In the genomic region with DNA sequence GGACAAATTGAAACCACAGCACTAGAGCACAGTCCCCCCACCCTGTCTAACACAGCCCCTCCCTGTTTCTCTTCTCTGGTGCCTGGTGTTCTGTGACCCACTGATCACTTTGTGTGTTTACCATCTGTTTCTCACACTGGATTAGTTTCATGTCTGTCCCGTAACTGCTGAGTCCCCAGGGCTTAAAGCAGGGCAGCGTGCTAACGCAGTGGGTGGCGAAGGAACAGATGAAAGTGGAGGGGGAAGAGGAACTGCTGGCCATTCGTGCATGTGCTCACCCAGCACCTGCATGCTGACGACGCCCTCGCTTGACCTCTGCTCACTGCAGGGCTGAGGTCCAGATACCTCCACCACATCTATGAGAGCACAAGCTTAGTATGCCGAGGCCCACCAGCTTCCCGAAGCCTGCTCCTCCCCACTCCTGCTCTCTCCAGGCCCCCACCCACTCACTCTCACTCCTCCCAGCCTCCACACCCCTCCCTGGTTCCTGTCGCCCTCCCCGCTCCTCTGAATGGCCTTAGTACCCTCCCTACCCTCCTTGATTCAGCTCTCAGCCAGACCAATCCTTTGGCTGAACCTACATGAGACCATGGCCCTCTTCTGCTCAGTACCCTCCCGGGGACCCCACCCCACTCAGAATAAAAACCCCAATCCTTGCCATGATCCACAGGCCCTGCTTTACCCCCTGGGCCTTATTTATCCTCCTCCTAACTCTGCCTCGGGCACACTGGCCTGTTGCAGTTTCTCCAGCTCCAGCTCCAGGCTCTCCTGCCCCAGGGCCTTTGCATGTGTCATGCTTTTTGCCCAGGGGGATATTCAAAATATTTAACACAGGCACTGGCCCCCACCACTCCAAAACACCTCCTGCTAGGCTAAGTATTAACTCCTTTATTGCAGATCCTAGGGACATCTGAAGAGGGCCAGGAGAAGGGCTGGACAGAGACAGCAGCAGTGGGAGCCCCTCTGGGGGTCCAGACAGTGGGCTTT, we compare ENCODE assay signal across 10 cellular contexts. TPM values are rescaled to one million over a fixed set of nuclear protein-coding genes. Genes with fewer than 3 reads are reported as not detected.
DNase-seq lines count a peak whose midpoint lies in the region; ATAC-seq and TF ChIP-seq lines count a peak whose summit lies in the region.
"Had no signal": no experiment of that assay in that cellular context is flagged by ENCODE, and none has a peak within 500 bp of the region (broad histone marks: within the 10 kb centered on the region; RNA-seq: fewer than 3 reads in every experiment).

No MANE protein-coding gene starts in this region.

- no peaks in the 10 kb centered on the region for H3K36me3 Mint-ChIP-seq in T-helper 17 cell (ENCODE audit: low read depth)
- no peaks in the 10 kb centered on the region for H3K36me3 Mint-ChIP-seq in activated T-helper 2 cell treated with anti-CD3 and anti-CD28 coated beads, Interferon-gamma antibody, Interleukin-2, Interleukin-4, amounts not matched to agents 10 μg/mL and 5 μg/mL and 100 μg/mL, durations not matched to agents 14 hours and 24 hours and 36 hours (ENCODE audit: low read depth)
- H3K36me3 Mint-ChIP-seq: CD8-positive, alpha-beta T cell; natural killer cell had no signal

- H4K20me1 ChIP-seq in BLaER1: no peaks in the 10 kb centered on the region

- H3K9me3 ChIP-seq in BLaER1 (no peaks in the 10 kb centered on the region), T-helper 17 cell (ENCODE audit: control insufficient read depth, low read length, poor library complexity, severe bottlenecking) (no peaks in the 10 kb centered on the region), testis (no peaks in the 10 kb centered on the region)

- H3K4me3 Mint-ChIP-seq in T-helper 17 cell: no peak overlapping the region
- no peak overlapping the region for H3K4me3 Mint-ChIP-seq in activated T-helper 2 cell treated with anti-CD3 and anti-CD28 coated beads, Interferon-gamma antibody, Interleukin-2, Interleukin-4, amounts not matched to agents 10 μg/mL and 5 μg/mL and 100 μg/mL, durations not matched to agents 14 hours and 24 hours and 36 hours (ENCODE audit: low read depth)
- H3K4me3 Mint-ChIP-seq: CD8-positive, alpha-beta T cell; natural killer cell had no signal

- ATAC-seq in GM19025 (IDR thresholded peaks at IDR 0.05; ENCODE audit: low read depth, unreplicated experiment): peak; percentile 52
- ATAC-seq in HG03064 (IDR thresholded peaks at IDR 0.05; ENCODE audit: low read depth, unreplicated experiment): peak; percentile 43
- peak; percentile 50 for ATAC-seq in T-helper 17 cell
- ATAC-seq: CD8-positive, alpha-beta T cell; natural killer cell had no signal

- H3K9ac ChIP-seq in BLaER1: peak overlapping the region; percentile 53; the same call in 1 of the 2 replicates

- DNase-seq in T-helper 17 cell: no peak
- DNase-seq in 8988T: no peak
- no peak for DNase-seq in testis
- DNase-seq in activated T-helper 2 cell treated with anti-CD3 and anti-CD28 coated beads, Interferon-gamma antibody, Interleukin-2, Interleukin-4, amounts not matched to agents 10 μg/mL and 5 μg/mL and 100 μg/mL, durations not matched to agents 14 hours and 24 hours and 36 hours (ENCODE audit: low spot score): no peak
- no peak for DNase-seq in stimulated activated naive CD4-positive, alpha-beta T cell treated with Interleukin-2 at 50 U/mL for 16 hours (lab: John Stamatoyannopoulos, UW)
- DNase-seq: natural killer cell had no signal

- TF ChIP-seq CTCF in testis (IDR thresholded peaks at IDR 0.05): no peak

- intact Hi-C loops in testis (cut with DNase I; ENCODE audit: low total_unique reads): loop anchor here (10.0 kb wide), 1 partner anchor 1336 kb away; no protein-coding TSS in a partner anchor
- intact Hi-C loops in activated T-helper 2 cell treated with anti-CD3 and anti-CD28 coated beads, Interferon-gamma antibody, Interleukin-2, Interleukin-4, amounts not matched to agents 10 μg/mL and 5 μg/mL and 100 μg/mL, durations not matched to agents 14 hours and 24 hours and 36 hours (cut with micrococcal nuclease): no loop called here

- no peaks in the 10 kb centered on the region for H3K27me3 Mint-ChIP-seq in T-helper 17 cell
- H3K27me3 Mint-ChIP-seq in activated T-helper 2 cell treated with anti-CD3 and anti-CD28 coated beads, Interferon-gamma antibody, Interleukin-2, Interleukin-4, amounts not matched to agents 10 μg/mL and 5 μg/mL and 100 μg/mL, durations not matched to agents 14 hours and 24 hours and 36 hours (ENCODE audit: low read depth): peaks cover 2% of the 10 kb centered on the region

- H3K9me3 Mint-ChIP-seq in activated T-helper 2 cell treated with anti-CD3 and anti-CD28 coated beads, Interferon-gamma antibody, Interleukin-2, Interleukin-4, amounts not matched to agents 10 μg/mL and 5 μg/mL and 100 μg/mL, durations not matched to agents 14 hours and 24 hours and 36 hours: no peaks in the 10 kb centered on the region
- H3K9me3 Mint-ChIP-seq: CD8-positive, alpha-beta T cell; natural killer cell had no signal

- peak overlapping the region; percentile 43 for H3K27ac Mint-ChIP-seq in T-helper 17 cell
- no peak overlapping the region for H3K27ac Mint-ChIP-seq in activated T-helper 2 cell treated with anti-CD3 and anti-CD28 coated beads, Interferon-gamma antibody, Interleukin-2, Interleukin-4, amounts not matched to agents 10 μg/mL and 5 μg/mL and 100 μg/mL, durations not matched to agents 14 hours and 24 hours and 36 hours
- H3K27ac Mint-ChIP-seq: CD8-positive, alpha-beta T cell had no signal

- H3K27me3 ChIP-seq in BLaER1 (no peaks in the 10 kb centered on the region), testis (no peaks in the 10 kb centered on the region)

- H3K36me3 ChIP-seq in BLaER1 (no peaks in the 10 kb centered on the region), testis (ENCODE audit: low read depth, missing control alignments) (no peaks in the 10 kb centered on the region)

- no peak for TF ChIP-seq POLR2A in testis (IDR thresholded peaks at IDR 0.05)

- H3K4me2 ChIP-seq in BLaER1: peak overlapping the region; percentile 83

- H3K4me3 ChIP-seq in BLaER1 (0 out of 2 replicates have a peak overlapping the region, but pooled peaks have one; percentile 8), testis (no peak overlapping the region)

- H3K27ac ChIP-seq in BLaER1 (peak overlapping the region; percentile 82), testis (no peak overlapping the region)

- peaks cover 95% of the 10 kb centered on the region for H3K4me1 ChIP-seq in BLaER1
- H3K4me1 ChIP-seq in testis: peaks cover 32% of the 10 kb centered on the region

- WGBS in testis, 2 donors: 53 to 78% methylated on average over 14 of the region's 14 CpGs

- H3K4me1 Mint-ChIP-seq in T-helper 17 cell: peaks cover 10% of the 10 kb centered on the region
- H3K4me1 Mint-ChIP-seq in activated T-helper 2 cell treated with anti-CD3 and anti-CD28 coated beads, Interferon-gamma antibody, Interleukin-2, Interleukin-4, amounts not matched to agents 10 μg/mL and 5 μg/mL and 100 μg/mL, durations not matched to agents 14 hours and 24 hours and 36 hours (ENCODE audit: low read depth): peaks cover 2% of the 10 kb centered on the region

RNA-seq across cellular contexts. Expression of gene IQSEC1, which starts 15.1 kb away (rescaled TPM):
- 100 to 1,000 TPM; 114 to 128 TPM for total RNA-seq in T-helper 17 cell
- 10 to 100 TPM; 74.3 to 89.4 TPM for total RNA-seq in testis
- polyA plus RNA-seq in testis (ENCODE audit: insufficient read depth, low read depth, low replicate concordance): 32.9 TPM
- 28.1 and 31.2 TPM in 2 replicates for total RNA-seq in activated T-helper 2 cell treated with anti-CD3 and anti-CD28 coated beads, Interferon-gamma antibody, Interleukin-2, Interleukin-4, amounts not matched to agents 10 μg/mL and 5 μg/mL and 100 μg/mL, durations not matched to agents 14 hours and 24 hours and 36 hours
